Comparison of ENCODE assay signal across 19 cellular contexts in the genomic region with DNA sequence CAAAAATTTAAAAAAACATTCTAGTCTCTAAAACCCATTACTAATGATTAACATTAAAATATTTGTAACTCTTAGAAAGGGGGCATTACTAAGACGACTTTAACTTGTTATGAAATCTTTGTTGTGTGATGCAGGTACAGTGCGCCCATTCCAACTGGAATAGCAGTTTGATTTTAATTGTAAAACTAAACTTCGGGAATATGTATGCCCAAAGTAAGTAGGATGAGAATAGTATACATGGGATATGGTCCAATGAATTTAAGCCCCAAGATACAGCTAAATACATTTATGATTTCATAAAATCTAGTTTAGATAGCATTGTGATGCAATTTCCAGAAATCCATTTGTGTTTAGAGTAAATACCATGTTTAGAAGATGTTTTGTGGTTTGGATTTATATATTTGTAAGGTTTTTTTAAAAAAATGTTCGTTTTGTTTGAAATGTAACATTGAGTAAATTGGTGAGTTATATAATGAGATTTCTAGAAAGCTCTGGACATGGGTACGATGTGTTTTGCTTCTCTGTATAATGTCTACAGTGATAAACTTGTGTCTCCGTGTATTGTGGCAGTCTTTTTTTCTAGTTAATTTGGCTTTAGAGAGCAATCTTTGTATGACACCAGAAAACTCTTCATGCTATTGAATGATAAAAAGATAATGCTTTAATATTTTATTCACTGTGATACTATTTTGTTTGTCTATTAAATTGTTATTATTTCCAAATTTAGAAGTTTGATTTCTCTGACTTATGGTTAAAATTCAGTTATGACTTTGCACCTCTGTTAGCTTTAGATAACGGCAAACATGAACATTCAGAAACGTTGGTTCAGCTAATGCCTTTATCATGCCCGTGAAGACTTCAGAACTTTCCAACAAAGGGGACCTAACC. TPM values are rescaled to one million over a fixed set of nuclear protein-coding genes. Genes with fewer than 3 reads are reported as not detected.
DNase-seq lines count a peak whose midpoint lies in the region; ATAC-seq, FAIRE-seq and TF ChIP-seq lines count a peak whose summit lies in the region.
"Had no signal": no experiment of that assay in that cellular context is flagged by ENCODE, and none has a peak within 500 bp of the region (broad histone marks: within the 10 kb centered on the region; RNA-seq: fewer than 3 reads in every experiment).

No MANE protein-coding gene starts in this region.

- H3K27me3 ChIP-seq in Panc1 (ENCODE audit: control insufficient read depth, insufficient read depth, low read length) (no peaks in the 10 kb centered on the region), K562 (ENCODE audit: control insufficient read depth in 2 of 2, insufficient read depth in 2 of 2, low read length in 2 of 2) (no peaks in the 10 kb centered on the region)

- TF ChIP-seq EP300 in K562 (IDR thresholded peaks at IDR 0.05; ENCODE audit: low read length) = peak; percentile 99

- TSS peak; percentile 72 for BruUV-seq in Panc1 (replicated peaks; lab: Mats Ljungman, UMichigan)
- BruUV-seq in K562 (replicated peaks; lab: Mats Ljungman, UMichigan) = no TSS peak

- H3K4me1 ChIP-seq in Panc1 (ENCODE audit: control insufficient read depth, insufficient read depth, low read length) = no peaks in the 10 kb centered on the region
- H3K4me1 ChIP-seq in K562 (replicated peaks in 1 of 2; ENCODE audit: control insufficient read depth in 2 of 2, insufficient read depth in 2 of 2, low read length in 2 of 2) = peaks cover 8 to 41% of the 10 kb centered on the region in 2 experiments

- CTCF ChIA-PET in Panc1 (lab: Charles Lee) = no interaction called here
- CTCF ChIA-PET in K562 (lab: Yijun Ruan, JAX; ENCODE audit: low intra/inter-chr PET ratio) = no interaction called here

- TF ChIP-seq RAD21 in K562 (CRISPR knock-in tag; conservative IDR thresholded peaks at IDR 0.05 in 1 of 2, IDR thresholded peaks at IDR 0.05 in 1 of 2) = no peak

- no peaks in the 10 kb centered on the region; the same call in 1 of the 2 replicates for H3K36me3 ChIP-seq in Panc1 (ENCODE audit: control insufficient read depth, insufficient read depth, low read length)
- H3K36me3 ChIP-seq in K562 (ENCODE audit: control insufficient read depth, insufficient read depth, low read length) = peaks cover 36% of the 10 kb centered on the region
- H3K36me3 ChIP-seq: HAP-1 had no signal

- H4K20me1 ChIP-seq in K562 (replicated peaks; ENCODE audit: control insufficient read depth, insufficient read depth, low read length) = no peaks in the 10 kb centered on the region

- intact Hi-C loops in Panc1 (cut with micrococcal nuclease; ENCODE audit: unreplicated experiment) = no loop called here
- intact Hi-C loops in K562 (cut with micrococcal nuclease) = loop anchor here (1.0 kb wide), 1 partner anchor 56 kb away; no protein-coding TSS in a partner anchor

- H3K4me3 ChIP-seq in Panc1 (ENCODE audit: low read depth in 2 of 2, low read length in 2 of 2) = no peak overlapping the region
- no peak overlapping the region for H3K4me3 ChIP-seq in K562
- H3K4me3 ChIP-seq: GM12878, HAP-1 had no signal

- peak overlapping the region; percentile 32 for H2AFZ ChIP-seq in K562 (ENCODE audit: low read depth, low read length)

- ATAC-seq in Panc1 = no peak
- peak; percentile 74 for ATAC-seq in K562
- ATAC-seq: GM12878 had no signal

- WGBS in K562 (ENCODE audit: insufficient coverage, low coverage, missing lambda C conversion rate) = 20% methylated on average over 9 of the region's 9 CpGs

- peak overlapping the region in 1 of 2 experiments; percentile 36; a peak in 2 of 4 replicates for H3K9ac ChIP-seq in K562 (ENCODE audit: insufficient read depth in 1 of 2, low read depth in 2 of 2, low read length in 2 of 2)

- no peak for TF ChIP-seq CTCF in Panc1 (IDR thresholded peaks at IDR 0.05)
- peak in 1 of 3 experiments; percentile 3; a peak in 1 of 6 replicates for TF ChIP-seq CTCF in K562 (IDR thresholded peaks at IDR 0.05 in 2 of 3, conservative IDR thresholded peaks at IDR 0.05 in 1 of 3; ENCODE audit: insufficient read depth in 2 of 3, low read depth in 1 of 3, low read length in 3 of 3)

- TF ChIP-seq POLR2A in K562 (conservative IDR thresholded peaks at IDR 0.05) = no peak

- H3K9me1 ChIP-seq in K562 (ENCODE audit: control insufficient read depth, insufficient read depth, low read length) = no peaks in the 10 kb centered on the region

- peaks cover 7% of the 10 kb centered on the region; the same call in 2 of the 3 replicates for H3K79me2 ChIP-seq in K562 (ENCODE audit: control insufficient read depth, insufficient read depth, low read length)

- in situ Hi-C loops in Panc1 (cut with HindIII; ENCODE audit: low pct_unique_long_range_greater_than_20kb, low sequenced_read_pairs) = no loop called here
- in situ Hi-C loops in K562 (cut with MboI) = no loop called here

- POLR2A ChIA-PET in Panc1 (lab: Charles Lee) (no interaction called here), K562 (lab: Yijun Ruan, JAX) (interaction anchor here (0.6 to 1.6 kb wide), 3 partner anchors 9 to 25 kb away, joined by 3 to 7 read pairs (median 3); no protein-coding TSS in a partner anchor)

- DNase-seq in Panc1 (ENCODE audit: low read depth, low spot score) (no peak), K562 (ENCODE audit: extremely low read depth in 1 of 4, low spot score in 3 of 4) (peak; percentile 37 to 82 (median 54)), NCI-H1694 treated with DMSO at 0.1 percent for 48 hours (lab: John Stamatoyannopoulos, UW) (no peak), NCI-H2081 (lab: John Stamatoyannopoulos, UW) (no peak), GM03348 (ENCODE audit: low spot score) (no peak), AG20443 (ENCODE audit: low spot score) (no peak)
- DNase-seq: ACHN; AML-193; CD4-positive, alpha-beta T cell; DMS153; DMS79; GF-D8 had no signal

- no peak overlapping the region; the same call in 1 of the 2 replicates for H3K4me2 ChIP-seq in K562 (ENCODE audit: insufficient read depth, low read length)

- FAIRE-seq in G401.6 (lab: Jason Lieb, UNC) (peak; percentile 50), K562 (lab: Jason Lieb, UNC) (peak; percentile 85)
- FAIRE-seq: GM12878, GM19239, H1 had no signal

- H3K27ac ChIP-seq in Panc1 (ENCODE audit: low read length) (no peak overlapping the region), K562 (ENCODE audit: extremely low read depth, low read depth, low read length) (peak overlapping the region; percentile 90)
- H3K27ac ChIP-seq: C4-2B had no signal

- H3K9me3 ChIP-seq in Panc1 (ENCODE audit: control insufficient read depth, insufficient read depth, low read depth, low read length) (no peaks in the 10 kb centered on the region), K562 (replicated peaks; ENCODE audit: control insufficient read depth, insufficient read depth, low read depth, low read length) (peaks cover 5% of the 10 kb centered on the region)
- H3K9me3 ChIP-seq: HAP-1 had no signal

TF ChIP-seq in K562, 482 proteins besides CTCF, POLR2A, EP300 and RAD21 (continues in another document):
- TF ChIP-seq, protein P1, sequence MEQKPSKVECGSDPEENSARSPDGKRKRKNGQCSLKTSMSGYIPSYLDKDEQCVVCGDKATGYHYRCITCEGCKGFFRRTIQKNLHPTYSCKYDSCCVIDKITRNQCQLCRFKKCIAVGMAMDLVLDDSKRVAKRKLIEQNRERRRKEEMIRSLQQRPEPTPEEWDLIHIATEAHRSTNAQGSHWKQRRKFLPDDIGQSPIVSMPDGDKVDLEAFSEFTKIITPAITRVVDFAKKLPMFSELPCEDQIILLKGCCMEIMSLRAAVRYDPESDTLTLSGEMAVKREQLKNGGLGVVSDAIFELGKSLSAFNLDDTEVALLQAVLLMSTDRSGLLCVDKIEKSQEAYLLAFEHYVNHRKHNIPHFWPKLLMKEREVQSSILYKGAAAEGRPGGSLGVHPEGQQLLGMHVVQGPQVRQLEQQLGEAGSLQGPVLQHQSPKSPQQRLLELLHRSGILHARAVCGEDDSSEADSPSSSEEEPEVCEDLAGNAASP (IDR thresholded peaks at IDR 0.05) = 0 out of 2 replicates have a peak, but pooled peaks have one; percentile 7
- TF ChIP-seq, protein P2, sequence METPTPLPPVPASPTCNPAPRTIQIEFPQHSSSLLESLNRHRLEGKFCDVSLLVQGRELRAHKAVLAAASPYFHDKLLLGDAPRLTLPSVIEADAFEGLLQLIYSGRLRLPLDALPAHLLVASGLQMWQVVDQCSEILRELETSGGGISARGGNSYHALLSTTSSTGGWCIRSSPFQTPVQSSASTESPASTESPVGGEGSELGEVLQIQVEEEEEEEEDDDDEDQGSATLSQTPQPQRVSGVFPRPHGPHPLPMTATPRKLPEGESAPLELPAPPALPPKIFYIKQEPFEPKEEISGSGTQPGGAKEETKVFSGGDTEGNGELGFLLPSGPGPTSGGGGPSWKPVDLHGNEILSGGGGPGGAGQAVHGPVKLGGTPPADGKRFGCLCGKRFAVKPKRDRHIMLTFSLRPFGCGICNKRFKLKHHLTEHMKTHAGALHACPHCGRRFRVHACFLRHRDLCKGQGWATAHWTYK (CRISPR knock-in tag; IDR thresholded peaks at IDR 0.05) = no peak

RNA-seq across cellular contexts. Expression of a gene that starts 54.8 kb away (rescaled TPM):
- total RNA-seq in Panc1 (2021; ENCODE audit: unreplicated experiment) = 22.2 TPM
- polyA plus RNA-seq in Panc1 (2012; ENCODE audit: insufficient read length) = 11.5 TPM
- total RNA-seq in K562 (2011; cell fraction: chromatin; rRNA removed; ENCODE audit: low replicate concordance) = 15.1 and 19.5 TPM in 2 replicates
- total RNA-seq in K562 (2011; cell fraction: nucleolus; rRNA removed) = 6.7 and 7.6 TPM in 2 replicates
- total RNA-seq in K562 (2011; cell fraction: nucleoplasm; rRNA removed) = 11.6 and 19.6 TPM in 2 replicates
- total RNA-seq in K562 (2014; rRNA removed) = 13.4 and 15.2 TPM in 2 replicates
- total RNA-seq in K562 (2014; rRNA removed; fragmentation: Illumina TruSeq; extraction: Trizol) = 21.3 and 25.3 TPM in 2 replicates
- 13.6 and 15.6 TPM in 2 replicates for total RNA-seq in K562 (2015; rRNA removed; fragmentation: Illumina TruSeq; extraction: Trizol)
- 21.3 and 22.8 TPM in 2 replicates for total RNA-seq in K562 (2021)
- polyA plus RNA-seq in K562 (2011; rRNA removed) = 19.7 and 25.2 TPM in 2 replicates
- polyA plus RNA-seq in K562 (2011; cell fraction: cytosol; rRNA removed) = 17.0 TPM in 2 replicates
- polyA plus RNA-seq in K562 (2011; cell fraction: nucleus; rRNA removed) = 22.7 and 25.9 TPM in 2 replicates
- 7.3 and 14.1 TPM in 2 replicates for polyA plus RNA-seq in K562 (2012)
- 21.9 and 22.0 TPM in 2 replicates for polyA plus RNA-seq in K562 (2014; fragmentation: Illumina TruSeq; extraction: Trizol)
- polyA plus RNA-seq in K562 (2014; fragmentation: Nextera tagmentation; extraction: Ambion mirVana) = 10 to 100 TPM; 15.7 to 17.5 TPM
- polyA plus RNA-seq in K562 (2014; rRNA removed) = 12.0 and 12.8 TPM in 2 replicates
- 26.5 and 26.7 TPM in 2 replicates for polyA minus RNA-seq in K562 (2011; rRNA and poly(A)+ RNA removed)
- 17.8 and 18.7 TPM in 2 replicates for polyA minus RNA-seq in K562 (2011; cell fraction: cytosol; rRNA and poly(A)+ RNA removed)
- polyA minus RNA-seq in K562 (2011; cell fraction: nucleus; rRNA and poly(A)+ RNA removed) = 9.0 and 13.9 TPM in 2 replicates
- total RNA-seq: GM12878, HT-29 had no signal
- polyA plus RNA-seq: GM12878 had no signal

Comparison
In these comparisons a context has a peak if more than half of its experiments do, and no peak if none do; other contexts are left out.
1. DNase-seq: peak in K562 (4 of 4); none in Panc1 (single experiment), NCI-H1694 treated with DMSO at 0.1 percent for 48 hours (single experiment), NCI-H2081 (0 of 2), GM03348 (single experiment) and AG20443 (single experiment).